ENCODE assay signal across 1 cellular context in the genomic region with DNA sequence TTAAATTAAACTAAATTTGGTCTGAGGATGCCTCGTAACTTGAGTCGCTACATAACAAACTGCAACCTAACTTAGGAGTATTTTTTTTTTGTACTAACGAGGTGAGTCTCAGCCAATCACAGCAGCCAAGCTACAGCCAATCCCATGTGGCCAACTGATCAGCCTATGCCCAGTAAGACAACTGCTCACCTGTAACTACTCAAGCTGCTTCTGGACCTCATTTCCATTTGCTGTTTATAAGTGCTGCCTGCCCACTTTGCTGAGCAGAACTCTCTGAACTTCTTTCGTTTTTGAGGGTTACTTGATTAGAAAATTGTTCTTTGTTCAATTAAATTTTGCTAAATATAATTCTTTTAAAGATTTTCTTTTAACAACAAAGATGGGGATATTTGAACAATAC.
A peak's percentile ranks its signal among the peaks of the same experiment; 100 is the strongest.
TF ChIP-seq lines count a peak whose summit lies in the region.

No MANE protein-coding gene starts in this region.

TF ChIP-seq in liver, 16 proteins besides CTCF, POLR2A, EP300 and RAD21:
- TF ChIP-seq, protein P1, sequence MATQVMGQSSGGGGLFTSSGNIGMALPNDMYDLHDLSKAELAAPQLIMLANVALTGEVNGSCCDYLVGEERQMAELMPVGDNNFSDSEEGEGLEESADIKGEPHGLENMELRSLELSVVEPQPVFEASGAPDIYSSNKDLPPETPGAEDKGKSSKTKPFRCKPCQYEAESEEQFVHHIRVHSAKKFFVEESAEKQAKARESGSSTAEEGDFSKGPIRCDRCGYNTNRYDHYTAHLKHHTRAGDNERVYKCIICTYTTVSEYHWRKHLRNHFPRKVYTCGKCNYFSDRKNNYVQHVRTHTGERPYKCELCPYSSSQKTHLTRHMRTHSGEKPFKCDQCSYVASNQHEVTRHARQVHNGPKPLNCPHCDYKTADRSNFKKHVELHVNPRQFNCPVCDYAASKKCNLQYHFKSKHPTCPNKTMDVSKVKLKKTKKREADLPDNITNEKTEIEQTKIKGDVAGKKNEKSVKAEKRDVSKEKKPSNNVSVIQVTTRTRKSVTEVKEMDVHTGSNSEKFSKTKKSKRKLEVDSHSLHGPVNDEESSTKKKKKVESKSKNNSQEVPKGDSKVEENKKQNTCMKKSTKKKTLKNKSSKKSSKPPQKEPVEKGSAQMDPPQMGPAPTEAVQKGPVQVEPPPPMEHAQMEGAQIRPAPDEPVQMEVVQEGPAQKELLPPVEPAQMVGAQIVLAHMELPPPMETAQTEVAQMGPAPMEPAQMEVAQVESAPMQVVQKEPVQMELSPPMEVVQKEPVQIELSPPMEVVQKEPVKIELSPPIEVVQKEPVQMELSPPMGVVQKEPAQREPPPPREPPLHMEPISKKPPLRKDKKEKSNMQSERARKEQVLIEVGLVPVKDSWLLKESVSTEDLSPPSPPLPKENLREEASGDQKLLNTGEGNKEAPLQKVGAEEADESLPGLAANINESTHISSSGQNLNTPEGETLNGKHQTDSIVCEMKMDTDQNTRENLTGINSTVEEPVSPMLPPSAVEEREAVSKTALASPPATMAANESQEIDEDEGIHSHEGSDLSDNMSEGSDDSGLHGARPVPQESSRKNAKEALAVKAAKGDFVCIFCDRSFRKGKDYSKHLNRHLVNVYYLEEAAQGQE (IDR thresholded peaks at IDR 0.05), result peak; percentile 88
- TF ChIP-seq EGR1 (IDR thresholded peaks at IDR 0.05; ENCODE audit: low read depth in 2 of 2) (no peak), TAF1 (conservative IDR thresholded peaks at IDR 0.05) (peak; percentile 92)
TF ChIP-seq in liver: peak in this region for 2.
